In the genomic region with DNA sequence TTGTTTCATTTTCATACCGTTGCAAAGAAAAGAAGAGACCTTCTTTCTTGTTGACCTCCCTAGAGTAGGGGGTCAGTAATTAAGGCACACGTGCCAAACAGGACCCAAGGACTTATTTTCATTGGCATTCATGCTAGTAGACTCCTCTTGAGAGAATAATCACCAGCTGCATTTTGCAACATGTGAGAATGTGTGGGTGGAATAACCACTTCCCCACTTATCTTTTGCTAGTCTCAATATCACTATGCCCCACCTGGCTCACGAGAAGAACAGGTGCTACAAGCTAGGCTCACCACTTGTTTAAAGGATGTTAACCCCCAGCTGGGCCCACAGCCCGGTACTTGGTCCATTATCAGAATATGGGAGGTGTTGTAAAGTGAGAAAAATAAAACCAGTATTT, we compare ENCODE assay signal across 1 cellular context.
TF ChIP-seq lines count a peak whose summit lies in the region.

No MANE protein-coding gene starts in this region.

TF ChIP-seq in GM12878, 131 proteins besides CTCF, POLR2A, EP300 and RAD21 (continued from another document and continues in another):
- TF ChIP-seq, protein P1, sequence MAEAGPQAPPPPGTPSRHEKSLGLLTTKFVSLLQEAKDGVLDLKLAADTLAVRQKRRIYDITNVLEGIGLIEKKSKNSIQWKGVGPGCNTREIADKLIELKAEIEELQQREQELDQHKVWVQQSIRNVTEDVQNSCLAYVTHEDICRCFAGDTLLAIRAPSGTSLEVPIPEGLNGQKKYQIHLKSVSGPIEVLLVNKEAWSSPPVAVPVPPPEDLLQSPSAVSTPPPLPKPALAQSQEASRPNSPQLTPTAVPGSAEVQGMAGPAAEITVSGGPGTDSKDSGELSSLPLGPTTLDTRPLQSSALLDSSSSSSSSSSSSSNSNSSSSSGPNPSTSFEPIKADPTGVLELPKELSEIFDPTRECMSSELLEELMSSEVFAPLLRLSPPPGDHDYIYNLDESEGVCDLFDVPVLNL (IDR thresholded peaks at IDR 0.05; ENCODE audit: low read depth, low read length), result no peak
- TF ChIP-seq PML (IDR thresholded peaks at IDR 0.05; ENCODE audit: low read length) (peak; percentile 98), SMARCA5 (IDR thresholded peaks at IDR 0.05) (no peak), YBX1 (IDR thresholded peaks at IDR 0.05) (no peak), SRF (IDR thresholded peaks at IDR 0.05; ENCODE audit: low read depth in 2 of 2, low read length in 2 of 2) (peak in 1 of 2 experiments; percentile 64; a peak in 1 of 4 replicates), EED (IDR thresholded peaks at IDR 0.05; ENCODE audit: low read depth) (peak; percentile 98), FOXM1 (IDR thresholded peaks at IDR 0.05; ENCODE audit: low read depth, low read length) (peak; percentile 100), SUZ12 (IDR thresholded peaks at IDR 0.05; ENCODE audit: unreplicated experiment) (no peak), BMI1 (IDR thresholded peaks at IDR 0.05; ENCODE audit: borderline replicate concordance) (peak; percentile 92), STAT1 (conservative IDR thresholded peaks at IDR 0.05) (no peak), MTA2 (IDR thresholded peaks at IDR 0.05; ENCODE audit: low read depth) (peak; percentile 99), STAT3 (IDR thresholded peaks at IDR 0.05; ENCODE audit: low read depth, low read length) (peak; percentile 94), BRCA1 (IDR thresholded peaks at IDR 0.05; ENCODE audit: low read depth, low read length) (no peak), TCF7 (IDR thresholded peaks at IDR 0.05; ENCODE audit: borderline replicate concordance) (peak; percentile 83), NFIC (IDR thresholded peaks at IDR 0.05; ENCODE audit: low read depth, low read length) (peak; percentile 99), MYB (IDR thresholded peaks at IDR 0.05; ENCODE audit: borderline replicate concordance, low read depth, low read length) (peak; percentile 86), LARP7 (IDR thresholded peaks at IDR 0.05) (no peak), ZNF24 (IDR thresholded peaks at IDR 0.05) (peak; percentile 84), CREB1 (IDR thresholded peaks at IDR 0.05; ENCODE audit: low read depth) (peak; percentile 70), TCF3 (IDR thresholded peaks at IDR 0.05; ENCODE audit: borderline replicate concordance, insufficient read depth, low read depth, low read length) (peak; percentile 100), SMAD1 (IDR thresholded peaks at IDR 0.05; ENCODE audit: low read depth, partially characterized antibody) (peak; percentile 83), TBL1XR1 (IDR thresholded peaks at IDR 0.05; ENCODE audit: low read depth, low read length) (peak; percentile 98), RELA (IDR thresholded peaks at IDR 0.05; ENCODE audit: borderline replicate concordance, partially characterized antibody) (peak; percentile 49), RAD51 (IDR thresholded peaks at IDR 0.05) (peak; percentile 89), NR2F1 (conservative IDR thresholded peaks at IDR 0.05) (peak; percentile 97), ETV6 (conservative IDR thresholded peaks at IDR 0.05 in 1 of 2, IDR thresholded peaks at IDR 0.05 in 1 of 2; ENCODE audit: borderline replicate concordance in 1 of 2, low read depth in 1 of 2) (peak in 1 of 2 experiments; percentile 97; a peak in 2 of 4 replicates), EZH2 (IDR thresholded peaks at IDR 0.05; ENCODE audit: borderline replicate concordance, control insufficient read depth, low read depth, low read length) (no peak), SREBF2 (IDR thresholded peaks at IDR 0.05; ENCODE audit: low read length) (no peak), CBFB (IDR thresholded peaks at IDR 0.05; ENCODE audit: low read depth) (peak; percentile 97), ZNF622 (IDR thresholded peaks at IDR 0.05) (no peak), CREM (IDR thresholded peaks at IDR 0.05; ENCODE audit: low read depth) (peak; percentile 98), SMAD5 (IDR thresholded peaks at IDR 0.05; ENCODE audit: low read depth) (no peak), NR2C1 (IDR thresholded peaks at IDR 0.05) (no peak), ZSCAN29 (IDR thresholded peaks at IDR 0.05) (peak; percentile 54; the same call in 1 of the 2 replicates), YY1 (IDR thresholded peaks at IDR 0.05; ENCODE audit: low read depth, low read length) (peak; percentile 57), ZZZ3 (IDR thresholded peaks at IDR 0.05; ENCODE audit: control insufficient read depth, insufficient read length, low read depth) (no peak), CHD4 (IDR thresholded peaks at IDR 0.05) (no peak), SIN3A (IDR thresholded peaks at IDR 0.05; ENCODE audit: low read depth, low read length) (no peak)
- TF ChIP-seq, protein P2, sequence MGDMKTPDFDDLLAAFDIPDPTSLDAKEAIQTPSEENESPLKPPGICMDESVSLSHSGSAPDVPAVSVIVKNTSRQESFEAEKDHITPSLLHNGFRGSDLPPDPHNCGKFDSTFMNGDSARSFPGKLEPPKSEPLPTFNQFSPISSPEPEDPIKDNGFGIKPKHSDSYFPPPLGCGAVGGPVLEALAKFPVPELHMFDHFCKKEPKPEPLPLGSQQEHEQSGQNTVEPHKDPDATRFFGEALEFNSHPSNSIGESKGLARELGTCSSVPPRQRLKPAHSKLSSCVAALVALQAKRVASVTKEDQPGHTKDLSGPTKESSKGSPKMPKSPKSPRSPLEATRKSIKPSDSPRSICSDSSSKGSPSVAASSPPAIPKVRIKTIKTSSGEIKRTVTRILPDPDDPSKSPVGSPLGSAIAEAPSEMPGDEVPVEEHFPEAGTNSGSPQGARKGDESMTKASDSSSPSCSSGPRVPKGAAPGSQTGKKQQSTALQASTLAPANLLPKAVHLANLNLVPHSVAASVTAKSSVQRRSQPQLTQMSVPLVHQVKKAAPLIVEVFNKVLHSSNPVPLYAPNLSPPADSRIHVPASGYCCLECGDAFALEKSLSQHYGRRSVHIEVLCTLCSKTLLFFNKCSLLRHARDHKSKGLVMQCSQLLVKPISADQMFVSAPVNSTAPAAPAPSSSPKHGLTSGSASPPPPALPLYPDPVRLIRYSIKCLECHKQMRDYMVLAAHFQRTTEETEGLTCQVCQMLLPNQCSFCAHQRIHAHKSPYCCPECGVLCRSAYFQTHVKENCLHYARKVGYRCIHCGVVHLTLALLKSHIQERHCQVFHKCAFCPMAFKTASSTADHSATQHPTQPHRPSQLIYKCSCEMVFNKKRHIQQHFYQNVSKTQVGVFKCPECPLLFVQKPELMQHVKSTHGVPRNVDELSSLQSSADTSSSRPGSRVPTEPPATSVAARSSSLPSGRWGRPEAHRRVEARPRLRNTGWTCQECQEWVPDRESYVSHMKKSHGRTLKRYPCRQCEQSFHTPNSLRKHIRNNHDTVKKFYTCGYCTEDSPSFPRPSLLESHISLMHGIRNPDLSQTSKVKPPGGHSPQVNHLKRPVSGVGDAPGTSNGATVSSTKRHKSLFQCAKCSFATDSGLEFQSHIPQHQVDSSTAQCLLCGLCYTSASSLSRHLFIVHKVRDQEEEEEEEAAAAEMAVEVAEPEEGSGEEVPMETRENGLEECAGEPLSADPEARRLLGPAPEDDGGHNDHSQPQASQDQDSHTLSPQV (IDR thresholded peaks at IDR 0.05), result no peak
- TF ChIP-seq, protein P3, sequence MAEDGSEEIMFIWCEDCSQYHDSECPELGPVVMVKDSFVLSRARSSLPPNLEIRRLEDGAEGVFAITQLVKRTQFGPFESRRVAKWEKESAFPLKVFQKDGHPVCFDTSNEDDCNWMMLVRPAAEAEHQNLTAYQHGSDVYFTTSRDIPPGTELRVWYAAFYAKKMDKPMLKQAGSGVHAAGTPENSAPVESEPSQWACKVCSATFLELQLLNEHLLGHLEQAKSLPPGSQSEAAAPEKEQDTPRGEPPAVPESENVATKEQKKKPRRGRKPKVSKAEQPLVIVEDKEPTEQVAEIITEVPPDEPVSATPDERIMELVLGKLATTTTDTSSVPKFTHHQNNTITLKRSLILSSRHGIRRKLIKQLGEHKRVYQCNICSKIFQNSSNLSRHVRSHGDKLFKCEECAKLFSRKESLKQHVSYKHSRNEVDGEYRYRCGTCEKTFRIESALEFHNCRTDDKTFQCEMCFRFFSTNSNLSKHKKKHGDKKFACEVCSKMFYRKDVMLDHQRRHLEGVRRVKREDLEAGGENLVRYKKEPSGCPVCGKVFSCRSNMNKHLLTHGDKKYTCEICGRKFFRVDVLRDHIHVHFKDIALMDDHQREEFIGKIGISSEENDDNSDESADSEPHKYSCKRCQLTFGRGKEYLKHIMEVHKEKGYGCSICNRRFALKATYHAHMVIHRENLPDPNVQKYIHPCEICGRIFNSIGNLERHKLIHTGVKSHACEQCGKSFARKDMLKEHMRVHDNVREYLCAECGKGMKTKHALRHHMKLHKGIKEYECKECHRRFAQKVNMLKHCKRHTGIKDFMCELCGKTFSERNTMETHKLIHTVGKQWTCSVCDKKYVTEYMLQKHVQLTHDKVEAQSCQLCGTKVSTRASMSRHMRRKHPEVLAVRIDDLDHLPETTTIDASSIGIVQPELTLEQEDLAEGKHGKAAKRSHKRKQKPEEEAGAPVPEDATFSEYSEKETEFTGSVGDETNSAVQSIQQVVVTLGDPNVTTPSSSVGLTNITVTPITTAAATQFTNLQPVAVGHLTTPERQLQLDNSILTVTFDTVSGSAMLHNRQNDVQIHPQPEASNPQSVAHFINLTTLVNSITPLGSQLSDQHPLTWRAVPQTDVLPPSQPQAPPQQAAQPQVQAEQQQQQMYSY (CRISPR knock-in tag; IDR thresholded peaks at IDR 0.05), result no peak
- TF ChIP-seq, protein P4, sequence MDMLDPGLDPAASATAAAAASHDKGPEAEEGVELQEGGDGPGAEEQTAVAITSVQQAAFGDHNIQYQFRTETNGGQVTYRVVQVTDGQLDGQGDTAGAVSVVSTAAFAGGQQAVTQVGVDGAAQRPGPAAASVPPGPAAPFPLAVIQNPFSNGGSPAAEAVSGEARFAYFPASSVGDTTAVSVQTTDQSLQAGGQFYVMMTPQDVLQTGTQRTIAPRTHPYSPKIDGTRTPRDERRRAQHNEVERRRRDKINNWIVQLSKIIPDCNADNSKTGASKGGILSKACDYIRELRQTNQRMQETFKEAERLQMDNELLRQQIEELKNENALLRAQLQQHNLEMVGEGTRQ (IDR thresholded peaks at IDR 0.05; ENCODE audit: borderline replicate concordance, low read depth, low read length), result no peak; the same call in 1 of the 2 replicates
- TF ChIP-seq, protein P5, sequence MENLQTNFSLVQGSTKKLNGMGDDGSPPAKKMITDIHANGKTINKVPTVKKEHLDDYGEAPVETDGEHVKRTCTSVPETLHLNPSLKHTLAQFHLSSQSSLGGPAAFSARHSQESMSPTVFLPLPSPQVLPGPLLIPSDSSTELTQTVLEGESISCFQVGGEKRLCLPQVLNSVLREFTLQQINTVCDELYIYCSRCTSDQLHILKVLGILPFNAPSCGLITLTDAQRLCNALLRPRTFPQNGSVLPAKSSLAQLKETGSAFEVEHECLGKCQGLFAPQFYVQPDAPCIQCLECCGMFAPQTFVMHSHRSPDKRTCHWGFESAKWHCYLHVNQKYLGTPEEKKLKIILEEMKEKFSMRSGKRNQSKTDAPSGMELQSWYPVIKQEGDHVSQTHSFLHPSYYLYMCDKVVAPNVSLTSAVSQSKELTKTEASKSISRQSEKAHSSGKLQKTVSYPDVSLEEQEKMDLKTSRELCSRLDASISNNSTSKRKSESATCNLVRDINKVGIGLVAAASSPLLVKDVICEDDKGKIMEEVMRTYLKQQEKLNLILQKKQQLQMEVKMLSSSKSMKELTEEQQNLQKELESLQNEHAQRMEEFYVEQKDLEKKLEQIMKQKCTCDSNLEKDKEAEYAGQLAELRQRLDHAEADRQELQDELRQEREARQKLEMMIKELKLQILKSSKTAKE (IDR thresholded peaks at IDR 0.05; ENCODE audit: low read depth, poor library complexity, severe bottlenecking), result peak; percentile 95
- TF ChIP-seq, protein P6, sequence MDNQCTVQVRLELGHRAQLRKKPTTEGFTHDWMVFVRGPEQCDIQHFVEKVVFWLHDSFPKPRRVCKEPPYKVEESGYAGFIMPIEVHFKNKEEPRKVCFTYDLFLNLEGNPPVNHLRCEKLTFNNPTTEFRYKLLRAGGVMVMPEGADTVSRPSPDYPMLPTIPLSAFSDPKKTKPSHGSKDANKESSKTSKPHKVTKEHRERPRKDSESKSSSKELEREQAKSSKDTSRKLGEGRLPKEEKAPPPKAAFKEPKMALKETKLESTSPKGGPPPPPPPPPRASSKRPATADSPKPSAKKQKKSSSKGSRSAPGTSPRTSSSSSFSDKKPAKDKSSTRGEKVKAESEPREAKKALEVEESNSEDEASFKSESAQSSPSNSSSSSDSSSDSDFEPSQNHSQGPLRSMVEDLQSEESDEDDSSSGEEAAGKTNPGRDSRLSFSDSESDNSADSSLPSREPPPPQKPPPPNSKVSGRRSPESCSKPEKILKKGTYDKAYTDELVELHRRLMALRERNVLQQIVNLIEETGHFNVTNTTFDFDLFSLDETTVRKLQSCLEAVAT (IDR thresholded peaks at IDR 0.05), result peak; percentile 64; the same call in 1 of the 2 replicates
- TF ChIP-seq, protein P7, sequence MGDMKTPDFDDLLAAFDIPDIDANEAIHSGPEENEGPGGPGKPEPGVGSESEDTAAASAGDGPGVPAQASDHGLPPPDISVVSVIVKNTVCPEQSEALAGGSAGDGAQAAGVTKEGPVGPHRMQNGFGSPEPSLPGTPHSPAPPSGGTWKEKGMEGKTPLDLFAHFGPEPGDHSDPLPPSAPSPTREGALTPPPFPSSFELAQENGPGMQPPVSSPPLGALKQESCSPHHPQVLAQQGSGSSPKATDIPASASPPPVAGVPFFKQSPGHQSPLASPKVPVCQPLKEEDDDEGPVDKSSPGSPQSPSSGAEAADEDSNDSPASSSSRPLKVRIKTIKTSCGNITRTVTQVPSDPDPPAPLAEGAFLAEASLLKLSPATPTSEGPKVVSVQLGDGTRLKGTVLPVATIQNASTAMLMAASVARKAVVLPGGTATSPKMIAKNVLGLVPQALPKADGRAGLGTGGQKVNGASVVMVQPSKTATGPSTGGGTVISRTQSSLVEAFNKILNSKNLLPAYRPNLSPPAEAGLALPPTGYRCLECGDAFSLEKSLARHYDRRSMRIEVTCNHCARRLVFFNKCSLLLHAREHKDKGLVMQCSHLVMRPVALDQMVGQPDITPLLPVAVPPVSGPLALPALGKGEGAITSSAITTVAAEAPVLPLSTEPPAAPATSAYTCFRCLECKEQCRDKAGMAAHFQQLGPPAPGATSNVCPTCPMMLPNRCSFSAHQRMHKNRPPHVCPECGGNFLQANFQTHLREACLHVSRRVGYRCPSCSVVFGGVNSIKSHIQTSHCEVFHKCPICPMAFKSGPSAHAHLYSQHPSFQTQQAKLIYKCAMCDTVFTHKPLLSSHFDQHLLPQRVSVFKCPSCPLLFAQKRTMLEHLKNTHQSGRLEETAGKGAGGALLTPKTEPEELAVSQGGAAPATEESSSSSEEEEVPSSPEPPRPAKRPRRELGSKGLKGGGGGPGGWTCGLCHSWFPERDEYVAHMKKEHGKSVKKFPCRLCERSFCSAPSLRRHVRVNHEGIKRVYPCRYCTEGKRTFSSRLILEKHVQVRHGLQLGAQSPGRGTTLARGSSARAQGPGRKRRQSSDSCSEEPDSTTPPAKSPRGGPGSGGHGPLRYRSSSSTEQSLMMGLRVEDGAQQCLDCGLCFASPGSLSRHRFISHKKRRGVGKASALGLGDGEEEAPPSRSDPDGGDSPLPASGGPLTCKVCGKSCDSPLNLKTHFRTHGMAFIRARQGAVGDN (IDR thresholded peaks at IDR 0.05), result peak; percentile 73; the same call in 1 of the 2 replicates
